8 cellular contexts compared by ENCODE assay signal in the genomic region with DNA sequence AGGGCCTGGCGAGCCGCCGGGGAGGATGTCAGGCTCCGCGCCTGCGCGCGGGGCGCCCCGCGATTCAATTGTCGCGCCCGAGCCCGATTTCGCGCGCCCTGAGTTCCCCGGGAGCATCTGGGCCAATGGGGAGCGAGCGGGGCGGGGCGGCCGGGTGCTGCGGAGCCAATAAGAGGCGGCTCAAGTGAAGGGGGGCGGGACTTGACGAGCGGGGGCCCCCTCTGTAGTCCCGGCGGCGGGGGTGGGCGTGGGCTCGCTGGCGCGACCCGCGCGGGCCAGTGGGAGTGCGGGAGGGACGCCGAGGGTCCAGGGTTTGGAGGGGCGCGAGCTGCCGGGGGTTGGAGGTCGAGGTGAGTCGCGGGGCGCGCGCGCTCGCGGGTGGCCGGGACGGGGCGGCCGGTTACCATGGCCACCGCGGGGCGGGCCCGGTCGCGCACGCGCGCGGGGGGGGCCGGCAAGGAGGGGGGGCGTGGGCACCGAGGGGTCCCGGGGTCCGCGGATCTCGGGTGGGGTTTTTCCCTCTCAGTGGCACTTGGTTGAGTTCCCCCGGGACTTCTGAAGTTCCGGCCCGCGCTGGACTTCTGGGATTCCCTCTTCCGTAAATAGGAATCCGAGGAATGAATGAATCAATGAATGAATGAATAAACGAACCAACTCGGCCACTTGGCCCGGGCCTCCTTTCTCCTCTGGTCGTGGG. TPM values are rescaled to one million over a fixed set of nuclear protein-coding genes. Genes with fewer than 3 reads are reported as not detected.
DNase-seq lines count a peak whose midpoint lies in the region; ATAC-seq and TF ChIP-seq lines count a peak whose summit lies in the region.

No MANE protein-coding gene starts in this region.

- intact Hi-C loops in right lobe of liver (cut with DNase I): loop anchor here (5.0 kb wide), 2 partner anchors 33 to 103 kb away; no protein-coding TSS in a partner anchor

- no peak for TF ChIP-seq POLR2A in right lobe of liver (IDR thresholded peaks at IDR 0.05)

- DNase-seq in AG20443 (ENCODE audit: low spot score): peak; percentile 97
- DNase-seq in HK-2 (ENCODE audit: unreplicated experiment): peak; percentile 93
- DNase-seq in NCI-H774 (lab: John Stamatoyannopoulos, UW): peak; percentile 92
- DNase-seq in activated CD4-positive, alpha-beta T cell treated with anti-CD3 and anti-CD28 coated beads, Interleukin-2, amount 50 U/mL, for 4 hours: peak; percentile 94
- peak; percentile 93 for DNase-seq in dermis blood vessel endothelial cell
- DNase-seq in right lobe of liver: peak; percentile 89 to 93 (median 92)
- peak; percentile 91 to 92 for DNase-seq in stimulated activated CD4-positive, alpha-beta T cell treated with anti-CD3 and anti-CD28 coated beads, Interleukin-2, amount 100 ng/mL, for 48 hours

- peak overlapping the region; percentile 48 to 56 (median 51) for H3K4me3 ChIP-seq in right lobe of liver

- H3K9me3 ChIP-seq in right lobe of liver: no peaks in the 10 kb centered on the region

- no peaks in the 10 kb centered on the region for H3K27me3 ChIP-seq in right lobe of liver

- no peak for TF ChIP-seq CTCF in right lobe of liver (IDR thresholded peaks at IDR 0.05)

- no peaks in the 10 kb centered on the region for H3K36me3 ChIP-seq in right lobe of liver

- H3K27ac ChIP-seq in right lobe of liver: no peak overlapping the region

- 0% methylated on average over 9 of the region's 85 CpGs for WGBS in right lobe of liver (ENCODE audit: insufficient coverage, low coverage, low lambda C conversion rate, missing lambda C conversion rate)

- peaks cover 0 to 13% (median 0%) of the 10 kb centered on the region in 4 donors for H3K4me1 ChIP-seq in right lobe of liver

- ATAC-seq in GM19351 (IDR thresholded peaks at IDR 0.05; ENCODE audit: unreplicated experiment): peak; percentile 77
- peak; percentile 91 to 96 (median 94) for ATAC-seq in right lobe of liver

RNA-seq across cellular contexts. Expression of a gene that starts 0.7 kb away (rescaled TPM):
- total RNA-seq in dermis blood vessel endothelial cell (22.0 and 55.7 TPM in 2 replicates), right lobe of liver (1 to 10 TPM in 2 of 6 experiments, under 1 TPM in 4; 0.17 to 3.8 (median 0.82) TPM)

RNA-seq across cellular contexts. Expression of a gene that starts 7.3 kb away (rescaled TPM):
- total RNA-seq in dermis blood vessel endothelial cell: not detected in 2 replicates
- total RNA-seq in right lobe of liver: under 1 TPM in 3 of 6 experiments, not detected in 3; 0.15 to 0.35 (median 0.17) TPM

RNA-seq across cellular contexts. Expression of a gene that starts 42.6 kb away (rescaled TPM):
- total RNA-seq in dermis blood vessel endothelial cell (111 and 167 TPM in 2 replicates), right lobe of liver (10 to 100 TPM; 10.8 to 53.9 (median 19.6) TPM)

RNA-seq across cellular contexts. Expression of a gene that starts 58.9 kb away (rescaled TPM):
- total RNA-seq in dermis blood vessel endothelial cell (13.4 and 20.2 TPM in 2 replicates), right lobe of liver (10 to 100 TPM; 14.2 to 36.9 (median 29.1) TPM)
